ENCODE assay signal across 9 cellular contexts in genomic region chr22:22884888-22885840, GRCh38. TPM values are rescaled to one million over a fixed set of nuclear protein-coding genes. Genes with fewer than 3 reads are reported as not detected.
DNase-seq lines count a peak whose midpoint lies in the region; ATAC-seq and TF ChIP-seq lines count a peak whose summit lies in the region.
"Had no signal": no experiment of that assay in that cellular context is flagged by ENCODE, and none has a peak within 500 bp of the region (broad histone marks: within the 10 kb centered on the region; RNA-seq: fewer than 3 reads in every experiment).

No MANE protein-coding gene starts in this region.

- peak; percentile 59 for TF ChIP-seq POLR2A in Raji (IDR thresholded peaks at IDR 0.05; ENCODE audit: insufficient read depth, low read depth, low read length)

- no peaks in the 10 kb centered on the region for H3K9me3 Mint-ChIP-seq in osteocyte (ENCODE audit: unreplicated experiment)

- no peak overlapping the region for H3K4me3 Mint-ChIP-seq in osteocyte (ENCODE audit: unreplicated experiment)

- DNase-seq in osteocyte (ENCODE audit: extremely low spot score, unreplicated experiment) (peak; percentile 80), SKM-1 treated with dmso at 0.1 percent for 144 hours (lab: John Stamatoyannopoulos, UW; ENCODE audit: unreplicated experiment) (no peak), DMS53 treated with DMSO at 0.1 percent for 48 hours (lab: John Stamatoyannopoulos, UW; ENCODE audit: unreplicated experiment) (no peak)
- no peak for DNase-seq in effector memory CD4-positive, alpha-beta T cell
- DNase-seq: NCI-H2107 had no signal

- no peak overlapping the region for H3K27ac ChIP-seq in effector memory CD4-positive, alpha-beta T cell (ENCODE audit: insufficient read depth, low read length, poor library complexity, severe bottlenecking)

- no peaks in the 10 kb centered on the region for H3K4me1 ChIP-seq in effector memory CD4-positive, alpha-beta T cell (ENCODE audit: control insufficient read depth, insufficient read depth, low read length, poor library complexity, severe bottlenecking)

- H3K27ac Mint-ChIP-seq in osteocyte (ENCODE audit: unreplicated experiment), result no peak overlapping the region

- H3K36me3 ChIP-seq in effector memory CD4-positive, alpha-beta T cell (ENCODE audit: control insufficient read depth, insufficient read depth, low read length), result no peaks in the 10 kb centered on the region

- peaks cover 9% of the 10 kb centered on the region for H3K27me3 Mint-ChIP-seq in osteocyte (ENCODE audit: unreplicated experiment)

- ATAC-seq in GM19035 (IDR thresholded peaks at IDR 0.05; ENCODE audit: unreplicated experiment) (peak; percentile 67), HG02642 (IDR thresholded peaks at IDR 0.05; ENCODE audit: poor library complexity, unreplicated experiment) (peak; percentile 62), GM19395 (IDR thresholded peaks at IDR 0.05; ENCODE audit: unreplicated experiment) (no peak)

- no peaks in the 10 kb centered on the region for H3K4me1 Mint-ChIP-seq in osteocyte (ENCODE audit: unreplicated experiment)

- TF ChIP-seq CTCF in osteocyte (IDR thresholded peaks at IDR 0.05), result no peak

- no peak overlapping the region for H3K4me3 ChIP-seq in effector memory CD4-positive, alpha-beta T cell (ENCODE audit: insufficient read depth, low read depth, low read length, poor library complexity, severe bottlenecking)

- no peaks in the 10 kb centered on the region for H3K9me3 ChIP-seq in effector memory CD4-positive, alpha-beta T cell (ENCODE audit: control insufficient read depth, low read length)

- no peaks in the 10 kb centered on the region for H3K36me3 Mint-ChIP-seq in osteocyte (ENCODE audit: unreplicated experiment)

- H3K27me3 ChIP-seq in effector memory CD4-positive, alpha-beta T cell (replicated peaks; ENCODE audit: control insufficient read depth, insufficient read depth, low read length, poor library complexity, severe bottlenecking), result no peaks in the 10 kb centered on the region

RNA-seq across cellular contexts. Expression of gene IGLL5, which starts 2.5 kb away (rescaled TPM):
- not detected in 2 replicates for total RNA-seq in osteocyte
